Comparison of ENCODE assay signal across 8 cellular contexts in genomic region chr1:65421341-65422174, GRCh38. TPM values are rescaled to one million over a fixed set of nuclear protein-coding genes. Genes with fewer than 3 reads are reported as not detected.
DNase-seq lines count a peak whose midpoint lies in the region; TF ChIP-seq lines count a peak whose summit lies in the region.

No MANE protein-coding gene starts in this region.

- H3K23ac ChIP-seq in trophoblast cell (ENCODE audit: low read length): no peak overlapping the region

- H3K27ac Mint-ChIP-seq in endodermal cell: no peak overlapping the region
- H3K27ac Mint-ChIP-seq in activated naive CD4-positive, alpha-beta T cell treated with anti-CD3 and anti-CD28 coated beads, Interleukin-2, amount 10 ng/mL, durations not matched to agents 7 days and 5 days: no peak overlapping the region

- H3K4me2 ChIP-seq in trophoblast cell (ENCODE audit: low read length): peak overlapping the region; percentile 55

- H3K27me3 ChIP-seq in endodermal cell (ENCODE audit: control insufficient read depth, insufficient read depth, low read length, poor library complexity, severe bottlenecking) (no peaks in the 10 kb centered on the region), trophoblast cell (ENCODE audit: insufficient read depth, low read length) (no peaks in the 10 kb centered on the region)

- H2BK120ac ChIP-seq in trophoblast cell (ENCODE audit: insufficient read depth, low read length, poor library complexity): no peak overlapping the region

- no peak overlapping the region for H4K12ac ChIP-seq in trophoblast cell (ENCODE audit: low read depth, low read length)

- no peak overlapping the region for H3K4ac ChIP-seq in trophoblast cell (ENCODE audit: low read depth, low read length)

- H3K9me3 Mint-ChIP-seq in endodermal cell: peaks cover 4% of the 10 kb centered on the region
- no peaks in the 10 kb centered on the region for H3K9me3 Mint-ChIP-seq in activated naive CD4-positive, alpha-beta T cell treated with anti-CD3 and anti-CD28 coated beads, Interleukin-2, amount 10 ng/mL, durations not matched to agents 7 days and 5 days

- H3K4me1 ChIP-seq in endodermal cell (ENCODE audit: control insufficient read depth, insufficient read depth, low read length) (no peaks in the 10 kb centered on the region), trophoblast cell (ENCODE audit: control insufficient read depth in 1 of 2, insufficient read depth in 2 of 2, low read length in 2 of 2) (peaks cover 19 to 24% of the 10 kb centered on the region in 2 experiments)

- H2AFZ ChIP-seq in trophoblast cell (ENCODE audit: insufficient read depth, low read length, poor library complexity): no peak overlapping the region

- in situ Hi-C loops in G401 (cut with HindIII; ENCODE audit: low sequenced_read_pairs): no loop called here

- peak overlapping the region; percentile 96 for H3K4me3 ChIP-seq in endodermal cell (ENCODE audit: low read length)
- peak overlapping the region; percentile 93 for H3K4me3 ChIP-seq in trophoblast cell (ENCODE audit: low read depth, low read length)

- no peak overlapping the region for H4K8ac ChIP-seq in trophoblast cell (ENCODE audit: low read depth, low read length)

- H3K4me3 Mint-ChIP-seq in endodermal cell: no peak overlapping the region
- H3K4me3 Mint-ChIP-seq in activated naive CD4-positive, alpha-beta T cell treated with anti-CD3 and anti-CD28 coated beads, Interleukin-2, amount 10 ng/mL, durations not matched to agents 7 days and 5 days: no peak overlapping the region

- 35 to 41% methylated on average over 10 to 14 of the region's 14 CpGs for WGBS in endodermal cell (ENCODE audit: insufficient coverage in 1 of 2, insufficient read length in 1 of 2), 2 experiments
- 100% methylated on average over 2 of the region's 14 CpGs for WGBS in trophoblast cell (ENCODE audit: extremely low coverage, insufficient coverage, insufficient read length)

- no peaks in the 10 kb centered on the region for H3K27me3 Mint-ChIP-seq in endodermal cell (ENCODE audit: insufficient read depth)
- peaks cover 4% of the 10 kb centered on the region for H3K27me3 Mint-ChIP-seq in activated naive CD4-positive, alpha-beta T cell treated with anti-CD3 and anti-CD28 coated beads, Interleukin-2, amount 10 ng/mL, durations not matched to agents 7 days and 5 days

- H3K79me1 ChIP-seq in trophoblast cell (ENCODE audit: low read length): peaks cover 29% of the 10 kb centered on the region

- DNase-seq in G401 (ENCODE audit: low spot score) (peak; percentile 57), NOMO-1 (lab: John Stamatoyannopoulos, UW; ENCODE audit: unreplicated experiment in 2 of 2) (peak; percentile 38 to 74), endodermal cell (no peak), trophoblast cell (peak in 1 of 2 donors; percentile 33), head of caudate nucleus (no peak), Ammon's horn (ENCODE audit: low spot score) (no peak)
- DNase-seq in activated naive CD4-positive, alpha-beta T cell treated with anti-CD3 and anti-CD28 coated beads, Interleukin-2, amount 10 ng/mL, durations not matched to agents 7 days and 5 days: no peak
- no peak for DNase-seq in activated naive CD4-positive, alpha-beta T cell (lab: John Stamatoyannopoulos, UW)

- H2BK12ac ChIP-seq in trophoblast cell (ENCODE audit: low read length): no peak overlapping the region

- H3K9me3 ChIP-seq in endodermal cell (ENCODE audit: control insufficient read depth, low read length) (peaks cover 5% of the 10 kb centered on the region), trophoblast cell (ENCODE audit: insufficient read depth, low read depth, low read length) (no peaks in the 10 kb centered on the region)

- TF ChIP-seq CTCF in endodermal cell (conservative IDR thresholded peaks at IDR 0.05): no peak

- H3K4me1 Mint-ChIP-seq in endodermal cell: peaks cover 23% of the 10 kb centered on the region
- peaks cover 28% of the 10 kb centered on the region for H3K4me1 Mint-ChIP-seq in activated naive CD4-positive, alpha-beta T cell treated with anti-CD3 and anti-CD28 coated beads, Interleukin-2, amount 10 ng/mL, durations not matched to agents 7 days and 5 days

- H3K36me3 Mint-ChIP-seq in endodermal cell (ENCODE audit: low read depth): peaks cover 24% of the 10 kb centered on the region
- H3K36me3 Mint-ChIP-seq in activated naive CD4-positive, alpha-beta T cell treated with anti-CD3 and anti-CD28 coated beads, Interleukin-2, amount 10 ng/mL, durations not matched to agents 7 days and 5 days: peaks cover 23% of the 10 kb centered on the region

- H3K18ac ChIP-seq in trophoblast cell (ENCODE audit: low read length): no peak overlapping the region

- H2AK5ac ChIP-seq in trophoblast cell (ENCODE audit: low read length): no peak overlapping the region

- H3K36me3 ChIP-seq in endodermal cell (ENCODE audit: control insufficient read depth, insufficient read depth, low read length): peaks cover 19% of the 10 kb centered on the region
- peaks cover 5 to 10% of the 10 kb centered on the region in 2 experiments for H3K36me3 ChIP-seq in trophoblast cell (ENCODE audit: control insufficient read depth in 1 of 2, insufficient read depth in 2 of 2, low read length in 2 of 2)

- peak overlapping the region; percentile 86 for H2BK5ac ChIP-seq in trophoblast cell (ENCODE audit: low read depth, low read length, poor library complexity)

- intact Hi-C loops in head of caudate nucleus (cut with DNase I): loop anchor here (5.0 kb wide), 1 partner anchor 154 kb away; no protein-coding TSS in a partner anchor

- H3K9ac ChIP-seq in endodermal cell (ENCODE audit: extremely low read depth, low read length, poor library complexity, severe bottlenecking) (peak overlapping the region; percentile 93), trophoblast cell (ENCODE audit: low read length) (peak overlapping the region; percentile 94)

- CTCF ChIA-PET in activated naive CD4-positive, alpha-beta T cell treated with anti-CD3 and anti-CD28 coated beads, Interleukin-2, amount 10 ng/mL, durations not matched to agents 7 days and 5 days (lab: Charles Lee): no interaction called here

- H3K14ac ChIP-seq in trophoblast cell (ENCODE audit: low read length): peak overlapping the region; percentile 96

- peak overlapping the region; percentile 98 for H4K91ac ChIP-seq in trophoblast cell (ENCODE audit: low read depth, low read length)

- peak overlapping the region; percentile 95 for H3K27ac ChIP-seq in endodermal cell (ENCODE audit: low read depth, low read length)
- peak overlapping the region; percentile 99 for H3K27ac ChIP-seq in trophoblast cell (ENCODE audit: low read depth, low read length)

- H3K79me2 ChIP-seq in trophoblast cell (ENCODE audit: control insufficient read depth, insufficient read depth, low read length, poor library complexity): peaks cover 20% of the 10 kb centered on the region

RNA-seq across cellular contexts. Expression of gene LEPR, which starts 1.1 kb away (rescaled TPM):
- total RNA-seq in G401 (2014; rRNA removed; shearing (Covaris generic)): 4.1 and 4.4 TPM in 2 replicates
- total RNA-seq in endodermal cell: 10 to 100 TPM in 1 of 2 donors, 1 to 10 TPM in 1; 7.2 to 11.1 TPM
- polyA plus RNA-seq in endodermal cell (2013, experiment 1 of 2): 6.2 TPM
- polyA plus RNA-seq in endodermal cell (2013, experiment 2 of 2): 7.4 TPM
- 5.0 and 5.1 TPM in 2 replicates for polyA plus RNA-seq in trophoblast cell (2013)

RNA-seq across cellular contexts. Expression of gene LEPROT, which starts 1.1 kb away (rescaled TPM):
- total RNA-seq in G401 (2014; rRNA removed; shearing (Covaris generic)): 15.1 and 18.0 TPM in 2 replicates
- 10 to 100 TPM; 19.7 to 49.0 TPM for total RNA-seq in endodermal cell
- polyA plus RNA-seq in endodermal cell (2013, experiment 1 of 2): 33.6 TPM
- 28.9 TPM for polyA plus RNA-seq in endodermal cell (2013, experiment 2 of 2)
- polyA plus RNA-seq in trophoblast cell (2013): 59.3 and 62.1 TPM in 2 replicates

Comparison
In these comparisons a context has a peak if more than half of its experiments do, and no peak if none do; other contexts are left out.
1. DNase-seq: peak in G401 (single experiment) and NOMO-1 (2 of 2); none in endodermal cell (single experiment), head of caudate nucleus (0 of 42), activated naive CD4-positive, alpha-beta T cell treated with anti-CD3 and anti-CD28 coated beads, Interleukin-2, amount 10 ng/mL, durations not matched to agents 7 days and 5 days (single experiment), Ammon's horn (single experiment) and activated naive CD4-positive, alpha-beta T cell (0 of 4).